In genomic region chr3:37526511-37526910, GRCh38 we compare ENCODE assay signal across 10 cellular contexts.
DNase-seq lines count a peak whose midpoint lies in the region; ATAC-seq and TF ChIP-seq lines count a peak whose summit lies in the region.
"Had no signal": no experiment of that assay in that cellular context is flagged by ENCODE, and none has a peak within 500 bp of the region (broad histone marks: within the 10 kb centered on the region; RNA-seq: fewer than 3 reads in every experiment).

No MANE protein-coding gene starts in this region.

- H3K9me2 ChIP-seq in PC-9 (ENCODE audit: insufficient read depth): no peaks in the 10 kb centered on the region

- H3K27me3 ChIP-seq in AG04450 (ENCODE audit: control insufficient read depth, insufficient read depth, low read length) (peaks cover 14% of the 10 kb centered on the region), foreskin keratinocyte (peaks cover 6% of the 10 kb centered on the region), prostate gland (replicated peaks; ENCODE audit: insufficient read depth) (no peaks in the 10 kb centered on the region), PC-9 (ENCODE audit: insufficient read depth, low read depth) (peaks cover 72% of the 10 kb centered on the region)

- H2AFZ ChIP-seq in PC-9: no peak overlapping the region

- no peaks in the 10 kb centered on the region for H3K4me1 ChIP-seq in foreskin keratinocyte
- H3K4me1 ChIP-seq in prostate gland (replicated peaks): no peaks in the 10 kb centered on the region
- H3K4me1 ChIP-seq in PC-9 (replicated peaks; ENCODE audit: insufficient read depth): no peaks in the 10 kb centered on the region

- H3K9me3 ChIP-seq in AG04450 (ENCODE audit: control insufficient read depth, insufficient read depth, low read length): no peaks in the 10 kb centered on the region
- no peaks in the 10 kb centered on the region for H3K9me3 ChIP-seq in prostate gland
- H3K9me3 ChIP-seq in PC-9 (ENCODE audit: insufficient read depth, low read depth): no peaks in the 10 kb centered on the region

- intact Hi-C loops in prostate gland (cut with DNase I) (loop anchor here (5.0 kb wide), 1 partner anchor 69 kb away; no protein-coding TSS in a partner anchor), PC-9 (cut with micrococcal nuclease; ENCODE audit: unreplicated experiment) (no loop called here)

- no peaks in the 10 kb centered on the region for H4K20me1 ChIP-seq in PC-9 (ENCODE audit: insufficient read depth)

- DNase-seq in AG04450 (ENCODE audit: low read depth, low spot score) (peak; percentile 6), RPMI7951 (ENCODE audit: low read depth) (peak; percentile 73), foreskin keratinocyte (no peak), prostate gland (ENCODE audit: low spot score) (peak; percentile 50), PC-9 (no peak)
- DNase-seq in activated CD8-positive, alpha-beta memory T cell treated with anti-CD3 and anti-CD28 coated beads for 24 hours: no peak
- DNase-seq: NCI-H1436 treated with DMSO at 0.1 percent for 48 hours, nephron progenitor cell had no signal

- 6% methylated on average over 8 of the region's 8 CpGs for WGBS in prostate gland

- H3K27ac ChIP-seq in AG04450 (ENCODE audit: low read depth, low read length) (no peak overlapping the region), foreskin keratinocyte (no peak overlapping the region), prostate gland (peak overlapping the region in 1 of 2 donors; percentile 20), PC-9 (no peak overlapping the region)

- no TSS peak for BruUV-seq in PC-9 (replicated peaks; lab: Mats Ljungman, UMichigan)

- peak; percentile 42 for ATAC-seq in foreskin keratinocyte
- no peak for ATAC-seq in activated CD4-positive, CD25-positive, alpha-beta regulatory T cell treated with anti-CD3 and anti-CD28 coated beads, Interleukin-2, amount 50 U/mL, for 24 hours
- ATAC-seq in HG02885 (IDR thresholded peaks at IDR 0.05; ENCODE audit: poor library complexity, unreplicated experiment): no peak

- TF ChIP-seq CTCF in AG04450 (IDR thresholded peaks at IDR 0.05; ENCODE audit: low read depth, low read length) (no peak), foreskin keratinocyte (conservative IDR thresholded peaks at IDR 0.05) (no peak), prostate gland (IDR thresholded peaks at IDR 0.05) (no peak), PC-9 (conservative IDR thresholded peaks at IDR 0.05) (no peak)

- no peaks in the 10 kb centered on the region for H3F3A ChIP-seq in PC-9 (ENCODE audit: insufficient read depth, low read depth)

- H3K4me3 ChIP-seq in AG04450 (ENCODE audit: low read depth, low read length) (no peak overlapping the region), prostate gland (no peak overlapping the region), PC-9 (no peak overlapping the region)

- no peak overlapping the region for H3K4me2 ChIP-seq in PC-9

- no peaks in the 10 kb centered on the region for H3K36me3 ChIP-seq in prostate gland
- no peaks in the 10 kb centered on the region for H3K36me3 ChIP-seq in PC-9 (ENCODE audit: low read depth)

- no peak for TF ChIP-seq POLR2A in prostate gland (IDR thresholded peaks at IDR 0.05)

- H3K79me2 ChIP-seq in PC-9 (ENCODE audit: low read depth): no peaks in the 10 kb centered on the region

- POLR2A ChIA-PET in AG04450 (lab: Yijun Ruan, JAX) (no interaction called here), PC-9 (lab: Charles Lee; ENCODE audit: unreplicated experiment) (no interaction called here)

- CTCF ChIA-PET in AG04450 (lab: Charles Lee): no interaction called here
- CTCF ChIA-PET in PC-9 (lab: Charles Lee): no interaction called here

Comparison
In these comparisons a context has a peak if more than half of its experiments do, and no peak if none do; other contexts are left out.
1. DNase-seq: peak in AG04450 (single experiment), RPMI7951 (single experiment) and prostate gland (single experiment); none in foreskin keratinocyte (0 of 2), activated CD8-positive, alpha-beta memory T cell treated with anti-CD3 and anti-CD28 coated beads for 24 hours (single experiment) and PC-9 (0 of 2).